Comparison of ENCODE assay signal across 10 cellular contexts in the genomic region with DNA sequence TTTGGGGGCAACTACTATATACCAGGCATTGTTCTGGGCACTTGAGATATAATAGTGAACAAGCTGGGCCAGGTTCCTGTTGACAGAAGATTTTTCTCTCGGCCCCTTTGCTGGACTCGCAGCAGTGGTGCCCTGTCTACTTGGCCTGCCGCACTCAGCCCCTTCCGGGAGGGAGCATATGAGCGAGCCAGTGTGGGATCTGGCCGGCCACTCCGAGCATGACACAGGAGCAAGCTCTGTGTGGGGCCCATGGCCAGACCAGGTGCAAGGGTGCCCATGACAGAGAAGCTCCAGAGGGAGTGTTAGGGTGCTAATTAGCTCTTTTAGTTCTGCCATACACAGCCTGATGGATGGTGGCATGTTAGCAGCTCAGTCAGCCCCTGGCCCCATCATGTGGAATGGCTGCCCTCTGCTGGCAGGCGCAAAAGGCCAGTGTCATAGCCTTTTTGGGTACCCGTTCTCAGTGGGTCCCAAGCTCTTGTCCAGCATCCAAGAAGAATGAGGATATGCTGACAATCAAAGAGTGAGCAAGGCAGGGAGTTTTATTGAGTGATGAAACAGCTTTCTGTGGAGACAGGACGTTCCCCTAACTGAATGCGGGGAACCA. TPM values are rescaled to one million over a fixed set of nuclear protein-coding genes. Genes with fewer than 3 reads are reported as not detected.
A peak's percentile ranks its signal among the peaks of the same experiment; 100 is the strongest.
DNase-seq lines count a peak whose midpoint lies in the region; ATAC-seq and TF ChIP-seq lines count a peak whose summit lies in the region.
"Had no signal": no experiment of that assay in that cellular context is flagged by ENCODE, and none has a peak within 500 bp of the region (broad histone marks: within the 10 kb centered on the region; RNA-seq: fewer than 3 reads in every experiment).

No MANE protein-coding gene starts in this region.

- DNase-seq in activated CD8-positive, alpha-beta memory T cell treated with anti-CD3 and anti-CD28 coated beads, Interleukin-2, amount 50 U/mL, for 48 hours = peak; percentile 58
- no peak for DNase-seq in activated CD8-positive, alpha-beta memory T cell treated with anti-CD3 and anti-CD28 coated beads, Interleukin-2, amount 50 U/mL, for 4 hours
- DNase-seq in RPMI8226 (peak; percentile 17), foreskin keratinocyte (peak in 1 of 2 donors; percentile 10), NCI-H2171 (lab: John Stamatoyannopoulos, UW) (no peak), NCI-H2196 (lab: John Stamatoyannopoulos, UW; ENCODE audit: unreplicated experiment) (no peak), GDM1 (lab: John Stamatoyannopoulos, UW) (no peak)
- peak; percentile 2 to 17 for DNase-seq in stimulated activated CD4-positive, alpha-beta T cell treated with anti-CD3 and anti-CD28 coated beads, Interleukin-4, amount 100 ng/mL, for 4 hours

- TF ChIP-seq CTCF in foreskin keratinocyte (conservative IDR thresholded peaks at IDR 0.05) = peak; percentile 80

- peak; percentile 56 for ATAC-seq in foreskin keratinocyte

- H3K4me1 ChIP-seq in foreskin keratinocyte = no peaks in the 10 kb centered on the region

- no peaks in the 10 kb centered on the region for H3K27me3 ChIP-seq in foreskin keratinocyte

- H3K27ac ChIP-seq in foreskin keratinocyte = no peak overlapping the region

RNA-seq across cellular contexts. Expression of a gene that starts 9.3 kb away (rescaled TPM):
- 0.03 and 0.04 TPM in 2 replicates for total RNA-seq in foreskin keratinocyte
- polyA plus RNA-seq in foreskin keratinocyte = not detected in 2 replicates
- total RNA-seq: mononuclear cell had no signal
- polyA plus RNA-seq: urinary bladder had no signal

Comparison
In these comparisons a context has a peak if more than half of its experiments do, and no peak if none do; other contexts are left out.
1. DNase-seq: peak in activated CD8-positive, alpha-beta memory T cell treated with anti-CD3 and anti-CD28 coated beads, Interleukin-2, amount 50 U/mL, for 48 hours (single experiment), RPMI8226 (single experiment) and stimulated activated CD4-positive, alpha-beta T cell treated with anti-CD3 and anti-CD28 coated beads, Interleukin-4, amount 100 ng/mL, for 4 hours (2 of 2); none in activated CD8-positive, alpha-beta memory T cell treated with anti-CD3 and anti-CD28 coated beads, Interleukin-2, amount 50 U/mL, for 4 hours (single experiment), NCI-H2171 (single experiment), NCI-H2196 (single experiment) and GDM1 (single experiment).